In the genomic region with DNA sequence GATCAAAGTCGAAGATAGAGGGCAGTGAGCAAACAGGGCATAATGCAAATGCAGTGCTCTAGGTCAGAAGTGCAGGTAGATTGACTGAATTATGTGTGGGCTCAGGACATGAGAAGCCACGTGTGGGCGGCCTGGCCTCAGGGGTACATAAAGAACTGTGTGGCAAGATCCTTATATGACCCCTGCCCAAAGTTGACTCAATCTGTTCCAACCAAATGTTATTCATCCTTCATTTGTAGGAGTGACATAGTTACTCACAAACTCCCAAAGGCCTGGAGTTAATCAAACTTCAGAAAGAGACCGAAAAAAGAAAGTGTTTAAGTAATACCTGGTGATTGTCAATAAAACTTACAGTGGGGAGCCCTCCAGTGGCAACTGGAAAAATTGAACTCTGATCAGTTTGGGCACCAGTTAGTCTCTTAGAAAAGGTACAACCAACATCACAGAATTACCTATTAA, we compare ENCODE assay signal across 8 cellular contexts.
DNase-seq lines count a peak whose midpoint lies in the region; ATAC-seq and TF ChIP-seq lines count a peak whose summit lies in the region.

No MANE protein-coding gene starts in this region.

- no peak for TF ChIP-seq EP300 in neural cell (conservative IDR thresholded peaks at IDR 0.05; ENCODE audit: poor library complexity, severe bottlenecking)

- no peak for ATAC-seq in HG02973 (IDR thresholded peaks at IDR 0.05; ENCODE audit: unreplicated experiment)

- no peak overlapping the region for H3K4me2 ChIP-seq in neural cell (ENCODE audit: low read length)

- H4K20me1 ChIP-seq in neural cell (ENCODE audit: insufficient read depth), result no peaks in the 10 kb centered on the region

- peak; percentile 72 for TF ChIP-seq RAD21 in neural cell (conservative IDR thresholded peaks at IDR 0.05)

- no peaks in the 10 kb centered on the region for H3F3A ChIP-seq in neural cell (ENCODE audit: insufficient read depth, low read length, poor library complexity, severe bottlenecking)

- no peak overlapping the region for H3K4me3 ChIP-seq in neural cell (ENCODE audit: low read length)

- H3K79me2 ChIP-seq in neural cell (replicated peaks; ENCODE audit: insufficient read depth, low read length), result no peaks in the 10 kb centered on the region

- peak; percentile 69 for TF ChIP-seq CTCF in neural cell (IDR thresholded peaks at IDR 0.05; ENCODE audit: poor library complexity, severe bottlenecking)

- no peak overlapping the region for H3K27ac ChIP-seq in neural cell (ENCODE audit: low read length)

- no peak overlapping the region for H3K9ac ChIP-seq in neural cell (ENCODE audit: low read length)

- no peaks in the 10 kb centered on the region for H3K36me3 ChIP-seq in neural cell (ENCODE audit: insufficient read depth, low read length)

- peak; percentile 26 to 28 for DNase-seq in activated T-cell treated with anti-CD3 and anti-CD28 coated beads, Interleukin-2, amount 50 U/mL, for 48 hours
- DNase-seq in activated T-cell treated with anti-CD3 and anti-CD28 coated beads, Interleukin-2, amount 50 U/mL, for 1 hour, result no peak
- DNase-seq in LoVo (ENCODE audit: low spot score) (peak; percentile 34), cerebellar cortex (ENCODE audit: low spot score) (peak; percentile 25), T1000 (lab: John Stamatoyannopoulos, UW) (no peak), NCI-H146 (lab: John Stamatoyannopoulos, UW) (no peak)

- no peaks in the 10 kb centered on the region for H3K9me3 ChIP-seq in neural cell (ENCODE audit: low read length)

- no peak overlapping the region for H2AFZ ChIP-seq in neural cell (ENCODE audit: low read depth, low read length)

- no peaks in the 10 kb centered on the region for H3K9me2 ChIP-seq in neural cell (ENCODE audit: insufficient read depth, low read length)

- no peaks in the 10 kb centered on the region for H3K27me3 ChIP-seq in neural cell (ENCODE audit: insufficient read depth, low read depth, low read length)

TF ChIP-seq in neural cell, 6 proteins besides CTCF, POLR2A, EP300 and RAD21:
- no peak for TF ChIP-seq REST (IDR thresholded peaks at IDR 0.05; ENCODE audit: borderline replicate concordance)
- peak; percentile 75 for TF ChIP-seq SMC3 (conservative IDR thresholded peaks at IDR 0.05; ENCODE audit: poor library complexity)
- TF ChIP-seq EZH2 (IDR thresholded peaks at IDR 0.05; ENCODE audit: borderline replicate concordance, insufficient read depth, low read length, poor library complexity, severe bottlenecking), result no peak

Comparison
In these comparisons a context has a peak if more than half of its experiments do, and no peak if none do; other contexts are left out.
1. DNase-seq: peak in activated T-cell treated with anti-CD3 and anti-CD28 coated beads, Interleukin-2, amount 50 U/mL, for 48 hours (2 of 2), LoVo (single experiment) and cerebellar cortex (single experiment); none in activated T-cell treated with anti-CD3 and anti-CD28 coated beads, Interleukin-2, amount 50 U/mL, for 1 hour (single experiment), T1000 (single experiment) and NCI-H146 (single experiment).